In the genomic region with DNA sequence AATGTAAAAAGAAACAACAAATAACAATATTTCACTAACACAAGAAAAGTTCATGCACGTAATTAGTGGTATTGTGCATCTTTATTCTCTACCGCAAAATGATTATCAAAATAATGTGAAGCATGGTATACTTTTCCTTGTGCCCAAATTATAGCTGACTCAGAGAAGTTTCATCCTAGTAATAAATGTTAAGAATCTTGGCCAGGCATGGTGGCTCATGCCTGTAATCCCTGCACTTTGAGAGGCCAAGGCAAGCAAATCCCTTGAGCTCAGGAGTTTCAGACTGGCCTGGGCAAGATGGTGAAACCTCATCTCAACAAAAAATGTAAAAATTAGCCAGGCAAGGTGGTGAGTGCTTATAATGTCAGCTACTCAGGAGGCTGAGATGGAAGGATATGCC, we compare ENCODE assay signal across 19 cellular contexts.
DNase-seq lines count a peak whose midpoint lies in the region; ATAC-seq and TF ChIP-seq lines count a peak whose summit lies in the region.
"Had no signal": no experiment of that assay in that cellular context is flagged by ENCODE, and none has a peak within 500 bp of the region (broad histone marks: within the 10 kb centered on the region; RNA-seq: fewer than 3 reads in every experiment).

No MANE protein-coding gene starts in this region.

- no peaks in the 10 kb centered on the region for H3K9me3 Mint-ChIP-seq in stimulated activated memory B cell treated with anti-CD40 and anti-IgM and Interleukin-4, amounts not matched to agents 10 μg/mL and 1 μg/mL and 100 μg/mL, for 72 hours
- H3K9me3 Mint-ChIP-seq: CD14-positive monocyte had no signal

- H3K27ac ChIP-seq in SK-N-SH (ENCODE audit: low read depth in 2 of 2, low read length in 1 of 2) (no peak overlapping the region), WERI-Rb-1 (no peak overlapping the region)
- H3K27ac ChIP-seq: SJSA1 had no signal

- H3K4me3 ChIP-seq in SK-N-SH (ENCODE audit: low read depth in 2 of 2, low read length in 1 of 2) = no peak overlapping the region
- no peak overlapping the region for H3K4me3 ChIP-seq in WERI-Rb-1 (ENCODE audit: low read depth, low read length)
- H3K4me3 ChIP-seq: GM12878, SJSA1 had no signal

- TF ChIP-seq RAD21 in SK-N-SH (IDR thresholded peaks at IDR 0.05; ENCODE audit: low read length) = no peak

- no peaks in the 10 kb centered on the region for H3K4me1 ChIP-seq in SK-N-SH (ENCODE audit: control insufficient read depth in 1 of 2, insufficient read depth in 2 of 2, low read depth in 1 of 2, low read length in 1 of 2)
- H3K4me1 ChIP-seq: Caco-2, SJSA1 had no signal

- no peaks in the 10 kb centered on the region for H3F3A ChIP-seq in SK-N-SH (replicated peaks; ENCODE audit: insufficient read depth)

- peaks cover 25% of the 10 kb centered on the region for H3K36me3 Mint-ChIP-seq in stimulated activated memory B cell treated with anti-CD40 and anti-IgM and Interleukin-4, amounts not matched to agents 10 μg/mL and 1 μg/mL and 100 μg/mL, for 72 hours

- no peaks in the 10 kb centered on the region for H3K27me3 ChIP-seq in SK-N-SH (ENCODE audit: insufficient read depth)
- H3K27me3 ChIP-seq in WERI-Rb-1 (ENCODE audit: insufficient read depth, low read depth, severe bottlenecking) = no peaks in the 10 kb centered on the region
- H3K27me3 ChIP-seq: SJSA1 had no signal

- H2AFZ ChIP-seq in SK-N-SH (ENCODE audit: low read depth) = no peak overlapping the region

- no peak overlapping the region for H3K4me3 Mint-ChIP-seq in stimulated activated memory B cell treated with anti-CD40 and anti-IgM and Interleukin-4, amounts not matched to agents 10 μg/mL and 1 μg/mL and 100 μg/mL, for 72 hours
- H3K4me3 Mint-ChIP-seq: CD14-positive monocyte had no signal

- H3K79me2 ChIP-seq in SK-N-SH (ENCODE audit: insufficient read depth) = peaks cover 64% of the 10 kb centered on the region

- H3K9me3 ChIP-seq in SK-N-SH = no peaks in the 10 kb centered on the region
- H3K9me3 ChIP-seq in WERI-Rb-1 (ENCODE audit: severe bottlenecking) = no peaks in the 10 kb centered on the region
- H3K9me3 ChIP-seq: Caco-2, SJSA1 had no signal

- 96% methylated on average over 2 of the region's 2 CpGs for WGBS in SK-N-SH (ENCODE audit: low lambda C conversion rate)

- peaks cover 43% of the 10 kb centered on the region for H3K4me1 Mint-ChIP-seq in stimulated activated memory B cell treated with anti-CD40 and anti-IgM and Interleukin-4, amounts not matched to agents 10 μg/mL and 1 μg/mL and 100 μg/mL, for 72 hours

- ATAC-seq in SK-N-SH treated with all-trans-retinoic acid at 6 μM for 48 hours (peak; percentile 48), HG03025 (IDR thresholded peaks at IDR 0.05; ENCODE audit: low FRiP score, unreplicated experiment) (no peak)
- ATAC-seq in stimulated activated memory B cell treated with anti-CD40 and anti-IgM and Interleukin-4, amounts not matched to agents 10 μg/mL and 1 μg/mL and 100 μg/mL, for 72 hours = no peak
- ATAC-seq: GM12878 had no signal

- no peaks in the 10 kb centered on the region for H3K9me2 ChIP-seq in SK-N-SH

- CTCF ChIA-PET in SK-N-SH (lab: Yijun Ruan, JAX) = interaction anchor here (1.0 to 4.1 kb wide), 6 partner anchors 9 to 376 kb away, joined by 3 to 22 read pairs (median 7); no protein-coding TSS in a partner anchor

- DNase-seq in SK-N-SH (no peak), WERI-Rb-1 (peak; percentile 17), fibroblast of peridontal ligament (ENCODE audit: extremely low read depth) (peak; percentile 65), foreskin melanocyte (no peak)
- no peak for DNase-seq in activated CD4-positive, CD25-positive, alpha-beta regulatory T cell (lab: John Stamatoyannopoulos, UW)
- DNase-seq: 8988T; Caco-2; HCEC 1CT; NCI-H2107; NCI-H226; NCI-H526; NK-92 treated with Interleukin-12 subunit alpha and Interleukin-12 subunit beta, amount 100 ng/mL, for 24 hours; OCI-M1 had no signal

- peaks cover 42% of the 10 kb centered on the region for H4K20me1 ChIP-seq in SK-N-SH (ENCODE audit: insufficient read depth)

- H3K27ac Mint-ChIP-seq in stimulated activated memory B cell treated with anti-CD40 and anti-IgM and Interleukin-4, amounts not matched to agents 10 μg/mL and 1 μg/mL and 100 μg/mL, for 72 hours = no peak overlapping the region

- H3K36me3 ChIP-seq in SK-N-SH (replicated peaks in 1 of 2; ENCODE audit: control insufficient read depth in 1 of 2, insufficient read depth in 2 of 2, low read length in 1 of 2) (peaks cover 8 to 25% of the 10 kb centered on the region in 2 experiments), WERI-Rb-1 (peaks cover 29% of the 10 kb centered on the region)

- no peaks in the 10 kb centered on the region for H3K27me3 Mint-ChIP-seq in stimulated activated memory B cell treated with anti-CD40 and anti-IgM and Interleukin-4, amounts not matched to agents 10 μg/mL and 1 μg/mL and 100 μg/mL, for 72 hours

- no peak overlapping the region for H3K9ac ChIP-seq in SK-N-SH

- TF ChIP-seq CTCF in SK-N-SH (IDR thresholded peaks at IDR 0.05) (no peak), WERI-Rb-1 (IDR thresholded peaks at IDR 0.05; ENCODE audit: low read depth, low read length) (no peak)

- POLR2A ChIA-PET in SK-N-SH (lab: Yijun Ruan, JAX) = no interaction called here

- no peak for TF ChIP-seq EP300 in SK-N-SH (IDR thresholded peaks at IDR 0.05; ENCODE audit: borderline replicate concordance in 1 of 2, low read depth in 1 of 2, low read length in 1 of 2)

- H3K4me2 ChIP-seq in SK-N-SH = no peak overlapping the region

TF ChIP-seq in SK-N-SH treated with all-trans-retinoic acid at 6 μM for 48 hours, 23 proteins besides CTCF, POLR2A, EP300 and RAD21 (continues in another document):
- no peak for TF ChIP-seq ZFP3 (CRISPR knock-in tag; IDR thresholded peaks at IDR 0.05)
- no peak for TF ChIP-seq GLIS3 (CRISPR knock-in tag; IDR thresholded peaks at IDR 0.05)
- no peak for TF ChIP-seq ARNTL (CRISPR knock-in tag; IDR thresholded peaks at IDR 0.05; ENCODE audit: borderline replicate concordance, low read depth)
- no peak for TF ChIP-seq RARB (CRISPR knock-in tag; IDR thresholded peaks at IDR 0.05)
- no peak for TF ChIP-seq ISL1 (CRISPR knock-in tag; IDR thresholded peaks at IDR 0.05)
- no peak for TF ChIP-seq SNAI2 (CRISPR knock-in tag; IDR thresholded peaks at IDR 0.05)
- no peak for TF ChIP-seq ZFP30 (CRISPR knock-in tag; IDR thresholded peaks at IDR 0.05)
- no peak for TF ChIP-seq TSHZ2 (CRISPR knock-in tag; IDR thresholded peaks at IDR 0.05)
- TF ChIP-seq CSDC2 (CRISPR knock-in tag; IDR thresholded peaks at IDR 0.05) = no peak
- no peak for TF ChIP-seq ZNF70 (CRISPR knock-in tag; IDR thresholded peaks at IDR 0.05)

TF ChIP-seq in SK-N-SH, 30 proteins besides CTCF, POLR2A, EP300 and RAD21:
- TF ChIP-seq POLR2AphosphoS5 (IDR thresholded peaks at IDR 0.05; ENCODE audit: low read depth, low read length) (no peak), NRF1 (IDR thresholded peaks at IDR 0.05; ENCODE audit: low read depth, low read length) (no peak)
- TF ChIP-seq, protein P1, sequence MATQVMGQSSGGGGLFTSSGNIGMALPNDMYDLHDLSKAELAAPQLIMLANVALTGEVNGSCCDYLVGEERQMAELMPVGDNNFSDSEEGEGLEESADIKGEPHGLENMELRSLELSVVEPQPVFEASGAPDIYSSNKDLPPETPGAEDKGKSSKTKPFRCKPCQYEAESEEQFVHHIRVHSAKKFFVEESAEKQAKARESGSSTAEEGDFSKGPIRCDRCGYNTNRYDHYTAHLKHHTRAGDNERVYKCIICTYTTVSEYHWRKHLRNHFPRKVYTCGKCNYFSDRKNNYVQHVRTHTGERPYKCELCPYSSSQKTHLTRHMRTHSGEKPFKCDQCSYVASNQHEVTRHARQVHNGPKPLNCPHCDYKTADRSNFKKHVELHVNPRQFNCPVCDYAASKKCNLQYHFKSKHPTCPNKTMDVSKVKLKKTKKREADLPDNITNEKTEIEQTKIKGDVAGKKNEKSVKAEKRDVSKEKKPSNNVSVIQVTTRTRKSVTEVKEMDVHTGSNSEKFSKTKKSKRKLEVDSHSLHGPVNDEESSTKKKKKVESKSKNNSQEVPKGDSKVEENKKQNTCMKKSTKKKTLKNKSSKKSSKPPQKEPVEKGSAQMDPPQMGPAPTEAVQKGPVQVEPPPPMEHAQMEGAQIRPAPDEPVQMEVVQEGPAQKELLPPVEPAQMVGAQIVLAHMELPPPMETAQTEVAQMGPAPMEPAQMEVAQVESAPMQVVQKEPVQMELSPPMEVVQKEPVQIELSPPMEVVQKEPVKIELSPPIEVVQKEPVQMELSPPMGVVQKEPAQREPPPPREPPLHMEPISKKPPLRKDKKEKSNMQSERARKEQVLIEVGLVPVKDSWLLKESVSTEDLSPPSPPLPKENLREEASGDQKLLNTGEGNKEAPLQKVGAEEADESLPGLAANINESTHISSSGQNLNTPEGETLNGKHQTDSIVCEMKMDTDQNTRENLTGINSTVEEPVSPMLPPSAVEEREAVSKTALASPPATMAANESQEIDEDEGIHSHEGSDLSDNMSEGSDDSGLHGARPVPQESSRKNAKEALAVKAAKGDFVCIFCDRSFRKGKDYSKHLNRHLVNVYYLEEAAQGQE (IDR thresholded peaks at IDR 0.05; ENCODE audit: low read depth, low read length) = no peak

Comparison
In these comparisons a context has a peak if more than half of its experiments do, and no peak if none do; other contexts are left out.
1. DNase-seq: peak in WERI-Rb-1 (single experiment) and fibroblast of peridontal ligament (single experiment); none in SK-N-SH (single experiment), activated CD4-positive, CD25-positive, alpha-beta regulatory T cell (0 of 4) and foreskin melanocyte (single experiment).